In genomic region chr3:162492446-162493081, GRCh38 we compare ENCODE assay signal across 13 cellular contexts.
A peak's percentile ranks its signal among the peaks of the same experiment; 100 is the strongest.
DNase-seq lines count a peak whose midpoint lies in the region; ATAC-seq and TF ChIP-seq lines count a peak whose summit lies in the region.
"Had no signal": no experiment of that assay in that cellular context is flagged by ENCODE, and none has a peak within 500 bp of the region (broad histone marks: within the 10 kb centered on the region; RNA-seq: fewer than 3 reads in every experiment).

No MANE protein-coding gene starts in this region.

- H3K4me1 Mint-ChIP-seq in endodermal cell (peaks cover 4% of the 10 kb centered on the region), osteocyte (ENCODE audit: unreplicated experiment) (peaks cover 27% of the 10 kb centered on the region)
- H3K4me1 Mint-ChIP-seq in stimulated activated memory B cell treated with anti-CD40 and anti-IgM and Interleukin-4, amounts not matched to agents 10 μg/mL and 1 μg/mL and 100 μg/mL, for 72 hours = no peaks in the 10 kb centered on the region

- ATAC-seq in HG03280 (IDR thresholded peaks at IDR 0.05; ENCODE audit: unreplicated experiment) = no peak
- no peak for ATAC-seq in stimulated activated memory B cell treated with anti-CD40 and anti-IgM and Interleukin-4, amounts not matched to agents 10 μg/mL and 1 μg/mL and 100 μg/mL, for 72 hours

- no peak for TF ChIP-seq EP300 in stomach (IDR thresholded peaks at IDR 0.05)

- H3K9me3 ChIP-seq in endodermal cell (ENCODE audit: control insufficient read depth, low read length) (no peaks in the 10 kb centered on the region), stomach (peaks cover 0 to 12% (median 3%) of the 10 kb centered on the region in 4 donors)
- H3K9me3 ChIP-seq: right atrium auricular region had no signal

- WGBS in endodermal cell (ENCODE audit: insufficient coverage in 1 of 2, insufficient read length in 1 of 2), 2 experiments = 84% methylated on average over 3 of the region's 4 CpGs; no CpG with 5 or more reads in 1 of the 2 experiments
- 37 to 49% (median 40%) methylated on average over 4 of the region's 4 CpGs for WGBS in stomach, 5 donors

- no peak overlapping the region for H3K9ac ChIP-seq in endodermal cell (ENCODE audit: extremely low read depth, low read length, poor library complexity, severe bottlenecking)

- H3K36me3 ChIP-seq in endodermal cell (ENCODE audit: control insufficient read depth, insufficient read depth, low read length) (no peaks in the 10 kb centered on the region), stomach (no peaks in the 10 kb centered on the region)
- H3K36me3 ChIP-seq: right atrium auricular region had no signal

- H3K4me3 ChIP-seq in endodermal cell (ENCODE audit: low read length) = no peak overlapping the region
- no peak overlapping the region for H3K4me3 ChIP-seq in stomach
- H3K4me3 ChIP-seq: right atrium auricular region had no signal

- DNase-seq in EH (ENCODE audit: low read depth) (peak; percentile 90), RKO (ENCODE audit: low spot score) (peak; percentile 24), endodermal cell (no peak), osteocyte (ENCODE audit: extremely low spot score, unreplicated experiment) (no peak), stomach (no peak), DMS 273 (lab: John Stamatoyannopoulos, UW; ENCODE audit: unreplicated experiment) (no peak)
- DNase-seq: activated CD4-positive, alpha-beta T cell treated with anti-CD3 and anti-CD28 coated beads for 1 hour; NCI-H446; stimulated activated naive CD4-positive, alpha-beta T cell treated with Interleukin-2 at 50 U/mL for 16 hours had no signal

- peaks cover 5% of the 10 kb centered on the region for H3K9me3 Mint-ChIP-seq in endodermal cell
- H3K9me3 Mint-ChIP-seq in osteocyte (ENCODE audit: unreplicated experiment) = peaks cover 14% of the 10 kb centered on the region
- H3K9me3 Mint-ChIP-seq in stimulated activated memory B cell treated with anti-CD40 and anti-IgM and Interleukin-4, amounts not matched to agents 10 μg/mL and 1 μg/mL and 100 μg/mL, for 72 hours = no peaks in the 10 kb centered on the region

- H3K27me3 Mint-ChIP-seq in endodermal cell (ENCODE audit: insufficient read depth) = peaks cover 2% of the 10 kb centered on the region
- H3K27me3 Mint-ChIP-seq in osteocyte (ENCODE audit: unreplicated experiment) = no peaks in the 10 kb centered on the region
- H3K27me3 Mint-ChIP-seq in stimulated activated memory B cell treated with anti-CD40 and anti-IgM and Interleukin-4, amounts not matched to agents 10 μg/mL and 1 μg/mL and 100 μg/mL, for 72 hours = no peaks in the 10 kb centered on the region
- H3K27me3 Mint-ChIP-seq: dendritic cell treated with granulocyte-macrophage colony-stimulating factor and Interleukin-4, amounts not matched to agents 40 ng/mL and 50 ng/mL, for 4 days had no signal

- H3K36me3 Mint-ChIP-seq in endodermal cell (ENCODE audit: low read depth) (no peaks in the 10 kb centered on the region), osteocyte (ENCODE audit: unreplicated experiment) (no peaks in the 10 kb centered on the region)
- H3K36me3 Mint-ChIP-seq in stimulated activated memory B cell treated with anti-CD40 and anti-IgM and Interleukin-4, amounts not matched to agents 10 μg/mL and 1 μg/mL and 100 μg/mL, for 72 hours = no peaks in the 10 kb centered on the region

- intact Hi-C loops in stomach (cut with DNase I; ENCODE audit: low total_unique reads) = no loop called here

- H3K4me1 ChIP-seq in endodermal cell (ENCODE audit: control insufficient read depth, insufficient read depth, low read length) = no peaks in the 10 kb centered on the region
- no peaks in the 10 kb centered on the region for H3K4me1 ChIP-seq in stomach
- H3K4me1 ChIP-seq: right atrium auricular region had no signal

- TF ChIP-seq CTCF in endodermal cell (conservative IDR thresholded peaks at IDR 0.05) = no peak
- no peak for TF ChIP-seq CTCF in osteocyte (IDR thresholded peaks at IDR 0.05)
- no peak for TF ChIP-seq CTCF in stomach (IDR thresholded peaks at IDR 0.05)

- H3K27ac ChIP-seq in endodermal cell (ENCODE audit: low read depth, low read length) (peak overlapping the region; percentile 36), stomach (no peak overlapping the region)
- H3K27ac ChIP-seq: right atrium auricular region had no signal

- H3K4me3 Mint-ChIP-seq in endodermal cell (no peak overlapping the region), osteocyte (ENCODE audit: unreplicated experiment) (no peak overlapping the region)
- no peak overlapping the region for H3K4me3 Mint-ChIP-seq in stimulated activated memory B cell treated with anti-CD40 and anti-IgM and Interleukin-4, amounts not matched to agents 10 μg/mL and 1 μg/mL and 100 μg/mL, for 72 hours
- H3K4me3 Mint-ChIP-seq: dendritic cell treated with granulocyte-macrophage colony-stimulating factor and Interleukin-4, amounts not matched to agents 40 ng/mL and 50 ng/mL, for 4 days had no signal

- H3K27ac Mint-ChIP-seq in endodermal cell (no peak overlapping the region), osteocyte (ENCODE audit: unreplicated experiment) (peak overlapping the region; percentile 78)
- no peak overlapping the region for H3K27ac Mint-ChIP-seq in stimulated activated memory B cell treated with anti-CD40 and anti-IgM and Interleukin-4, amounts not matched to agents 10 μg/mL and 1 μg/mL and 100 μg/mL, for 72 hours
- H3K27ac Mint-ChIP-seq: dendritic cell treated with granulocyte-macrophage colony-stimulating factor and Interleukin-4, amounts not matched to agents 40 ng/mL and 50 ng/mL, for 4 days had no signal

- TF ChIP-seq POLR2A in stomach (IDR thresholded peaks at IDR 0.05) = no peak

- H3K27me3 ChIP-seq in endodermal cell (ENCODE audit: control insufficient read depth, insufficient read depth, low read length, poor library complexity, severe bottlenecking) = peaks cover 9% of the 10 kb centered on the region
- no peaks in the 10 kb centered on the region for H3K27me3 ChIP-seq in stomach
- H3K27me3 ChIP-seq: right atrium auricular region had no signal

Comparison
In these comparisons a context has a peak if more than half of its experiments do, and no peak if none do; other contexts are left out.
1. DNase-seq: peak in EH (single experiment) and RKO (single experiment); none in endodermal cell (single experiment), osteocyte (single experiment), stomach (single experiment) and DMS 273 (single experiment).